ENCODE assay signal across 9 cellular contexts in the genomic region with DNA sequence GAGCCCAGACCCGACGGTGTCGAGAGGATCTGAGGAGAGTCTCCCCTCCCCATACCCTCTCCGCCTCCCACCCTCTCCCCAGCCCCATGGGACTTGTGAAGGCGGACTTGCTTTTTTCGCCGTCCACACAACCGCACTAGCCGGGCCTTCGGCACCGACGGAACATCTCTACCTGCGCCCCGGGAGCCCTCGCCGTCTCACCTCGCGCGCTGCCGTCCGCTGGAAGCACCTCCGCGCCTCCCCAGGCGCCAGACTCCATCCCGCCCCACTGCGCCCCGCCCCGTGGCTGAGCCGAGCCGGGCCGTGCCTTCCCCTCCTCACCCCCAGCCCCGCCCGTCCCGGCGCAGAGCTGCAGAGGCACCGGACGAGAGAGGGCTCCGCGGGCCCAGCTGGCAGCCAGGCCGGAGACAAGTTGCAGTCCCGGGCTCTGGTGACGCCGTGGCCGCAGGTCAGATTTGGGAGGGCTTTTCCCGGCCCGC. TPM values are rescaled to one million over a fixed set of nuclear protein-coding genes. Genes with fewer than 3 reads are reported as not detected.
DNase-seq lines count a peak whose midpoint lies in the region; ATAC-seq, FAIRE-seq and TF ChIP-seq lines count a peak whose summit lies in the region.
"Had no signal": no experiment of that assay in that cellular context is flagged by ENCODE, and none has a peak within 500 bp of the region (broad histone marks: within the 10 kb centered on the region; RNA-seq: fewer than 3 reads in every experiment).

A gene (plus strand): TSS at position 344 of the 479 bp plus-strand sequence. CDS start 1,973 bp downstream, outside the sequence.
A gene with protein sequence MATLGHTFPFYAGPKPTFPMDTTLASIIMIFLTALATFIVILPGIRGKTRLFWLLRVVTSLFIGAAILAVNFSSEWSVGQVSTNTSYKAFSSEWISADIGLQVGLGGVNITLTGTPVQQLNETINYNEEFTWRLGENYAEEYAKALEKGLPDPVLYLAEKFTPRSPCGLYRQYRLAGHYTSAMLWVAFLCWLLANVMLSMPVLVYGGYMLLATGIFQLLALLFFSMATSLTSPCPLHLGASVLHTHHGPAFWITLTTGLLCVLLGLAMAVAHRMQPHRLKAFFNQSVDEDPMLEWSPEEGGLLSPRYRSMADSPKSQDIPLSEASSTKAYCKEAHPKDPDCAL (minus strand): TSS at position 229 of the 479 bp plus-strand sequence. CDS start 6,865 bp downstream, outside the sequence.

- intact Hi-C loops in ascending aorta (cut with DNase I): no loop called here
- intact Hi-C loops in kidney (cut with DNase I): no loop called here

- H3K9me3 Mint-ChIP-seq in stimulated activated effector memory CD8-positive, alpha-beta T cell treated with anti-CD3 and anti-CD28 coated beads, Interleukin-12 subunit alpha, Interleukin-12 subunit beta, amount 100 ng/mL, for 72 hours: no peaks in the 10 kb centered on the region

- H3K27ac ChIP-seq in ascending aorta (no peak within 1 kb of the TSS), kidney (ENCODE audit: low read depth in 2 of 2, low read length in 2 of 2) (no peak within 1 kb of the TSS)

- peaks cover 4% of the 10 kb centered on the region for H3K4me1 ChIP-seq in NT2/D1 (ENCODE audit: insufficient read depth, insufficient read length)
- no peaks in the 10 kb centered on the region for H3K4me1 ChIP-seq in ascending aorta
- peaks cover 0 to 2% of the 10 kb centered on the region in 2 donors for H3K4me1 ChIP-seq in kidney (ENCODE audit: control insufficient read depth in 1 of 2, insufficient read depth in 1 of 2, low read depth in 1 of 2, low read length in 2 of 2)

- H3K36me3 Mint-ChIP-seq in stimulated activated effector memory CD8-positive, alpha-beta T cell treated with anti-CD3 and anti-CD28 coated beads, Interleukin-12 subunit alpha, Interleukin-12 subunit beta, amount 100 ng/mL, for 72 hours: no peaks in the 10 kb centered on the region

- H3K9ac ChIP-seq in NT2/D1 (ENCODE audit: insufficient read length, low read depth) (peak within 1 kb of the TSS; percentile 56), kidney (ENCODE audit: low read length in 2 of 2) (no peak within 1 kb of the TSS)

- H3K4me3 Mint-ChIP-seq in stimulated activated effector memory CD8-positive, alpha-beta T cell treated with anti-CD3 and anti-CD28 coated beads, Interleukin-12 subunit alpha, Interleukin-12 subunit beta, amount 100 ng/mL, for 72 hours: peak within 1 kb of the TSS; percentile 23

- H3K9me3 ChIP-seq in NT2/D1 (ENCODE audit: insufficient read depth, low read length): no peaks in the 10 kb centered on the region
- no peaks in the 10 kb centered on the region for H3K9me3 ChIP-seq in ascending aorta
- no peaks in the 10 kb centered on the region for H3K9me3 ChIP-seq in kidney (ENCODE audit: control insufficient read depth in 1 of 2, low read length in 2 of 2)

- no peaks in the 10 kb centered on the region for H3K36me3 ChIP-seq in NT2/D1 (ENCODE audit: insufficient read depth, insufficient read length, low read length)
- no peaks in the 10 kb centered on the region for H3K36me3 ChIP-seq in ascending aorta
- no peaks in the 10 kb centered on the region for H3K36me3 ChIP-seq in kidney (ENCODE audit: control insufficient read depth in 1 of 2, insufficient read depth in 2 of 2, low read length in 2 of 2)

- peaks cover 7% of the 10 kb centered on the region for H3K4me1 Mint-ChIP-seq in stimulated activated effector memory CD8-positive, alpha-beta T cell treated with anti-CD3 and anti-CD28 coated beads, Interleukin-12 subunit alpha, Interleukin-12 subunit beta, amount 100 ng/mL, for 72 hours

- peak; percentile 54 for ATAC-seq in stimulated activated effector memory CD8-positive, alpha-beta T cell treated with anti-CD3 and anti-CD28 coated beads, Interleukin-12 subunit alpha, Interleukin-12 subunit beta, amount 100 ng/mL, for 72 hours
- ATAC-seq in HG03378 (IDR thresholded peaks at IDR 0.05; ENCODE audit: unreplicated experiment) (no peak), HG03280 (IDR thresholded peaks at IDR 0.05; ENCODE audit: unreplicated experiment) (no peak), GM21528 (IDR thresholded peaks at IDR 0.05; ENCODE audit: low FRiP score, unreplicated experiment) (no peak)

- TF ChIP-seq CTCF in ascending aorta (IDR thresholded peaks at IDR 0.05): no peak
- no peak for TF ChIP-seq CTCF in kidney (IDR thresholded peaks at IDR 0.05; ENCODE audit: borderline replicate concordance, extremely low read depth, insufficient read depth)

- peaks cover 42% of the 10 kb centered on the region for H3K27me3 ChIP-seq in NT2/D1 (ENCODE audit: insufficient read depth, insufficient read length)
- H3K27me3 ChIP-seq in ascending aorta: peaks cover 6% of the 10 kb centered on the region

- DNase-seq in NT2/D1 (ENCODE audit: low read depth, low spot score) (no peak), ascending aorta (ENCODE audit: low spot score in 2 of 2) (no peak), kidney (peak; percentile 81), Kasumi-1 (lab: John Stamatoyannopoulos, UW) (no peak)
- DNase-seq in stimulated activated effector memory CD8-positive, alpha-beta T cell treated with anti-CD3 and anti-CD28 coated beads, Interleukin-12 subunit alpha, Interleukin-12 subunit beta, amount 100 ng/mL, for 72 hours (ENCODE audit: low spot score in 2 of 2): no peak
- DNase-seq: NCI-H1105 treated with DMSO at 0.1 percent for 48 hours had no signal

- H3K27ac Mint-ChIP-seq in stimulated activated effector memory CD8-positive, alpha-beta T cell treated with anti-CD3 and anti-CD28 coated beads, Interleukin-12 subunit alpha, Interleukin-12 subunit beta, amount 100 ng/mL, for 72 hours: no peak within 1 kb of the TSS

- FAIRE-seq in kidney (lab: Jason Lieb, UNC): no peak

- peak within 1 kb of the TSS; percentile 39 for H3K4me3 ChIP-seq in NT2/D1 (ENCODE audit: insufficient read length, low read depth)
- H3K4me3 ChIP-seq in ascending aorta: peak within 1 kb of the TSS; percentile 24 to 34
- no peak within 1 kb of the TSS for H3K4me3 ChIP-seq in kidney (ENCODE audit: low read length in 2 of 2)

RNA-seq across cellular contexts. Expression of the first gene that starts in this region (rescaled TPM):
- total RNA-seq in ascending aorta (2.7 TPM), kidney (1.6 TPM)
- polyA plus RNA-seq in kidney (ENCODE audit: insufficient read depth, low read depth, low replicate concordance): 0.26 TPM

RNA-seq across cellular contexts. Expression of the second gene that starts in this region (rescaled TPM):
- total RNA-seq in ascending aorta: 4.2 TPM
- total RNA-seq in kidney: 1.4 TPM
- 0.52 TPM for polyA plus RNA-seq in kidney (ENCODE audit: insufficient read depth, low read depth, low replicate concordance)

Comparison
In these comparisons a context has a peak if more than half of its experiments do, and no peak if none do; other contexts are left out.
1. H3K4me3 ChIP-seq: peak in NT2/D1 (single experiment) and ascending aorta (2 of 2); none in kidney (0 of 2).